ENCODE assay signal across 1 cellular context in genomic region chr12:27710592-27711311, GRCh38.
TF ChIP-seq lines count a peak whose summit lies in the region.

Gene MRPS35, plus strand, starts transcription at chr12:27710832. Its CDS starts 12 bp downstream, at chr12:27710844.

TF ChIP-seq in HepG2, 621 proteins besides CTCF, POLR2A, EP300 and RAD21 (continued from another document and continues in another):
- 0 out of 2 replicates have a peak, but pooled peaks have one; percentile 90 for TF ChIP-seq ZNF576 (CRISPR knock-in tag; IDR thresholded peaks at IDR 0.05)
- TF ChIP-seq ZBTB20 (CRISPR knock-in tag; IDR thresholded peaks at IDR 0.05; ENCODE audit: borderline replicate concordance, low read depth): no peak; the same call in 1 of the 2 replicates
- no peak for TF ChIP-seq SUZ12 (IDR thresholded peaks at IDR 0.05; ENCODE audit: low read depth, low read length)
- TF ChIP-seq KLF15 (CRISPR knock-in tag; IDR thresholded peaks at IDR 0.05; ENCODE audit: borderline replicate concordance): peak; percentile 93; the same call in 1 of the 2 replicates
- TF ChIP-seq SNRNP70 (IDR thresholded peaks at IDR 0.05; ENCODE audit: low read depth, low read length): no peak
- TF ChIP-seq ZNF552 (CRISPR knock-in tag; IDR thresholded peaks at IDR 0.05; ENCODE audit: borderline replicate concordance): peak; percentile 89
- no peak for TF ChIP-seq ZNF790 (CRISPR knock-in tag; IDR thresholded peaks at IDR 0.05; ENCODE audit: borderline replicate concordance)
- no peak for TF ChIP-seq ZUFSP (CRISPR knock-in tag; IDR thresholded peaks at IDR 0.05; ENCODE audit: borderline replicate concordance)
- no peak for TF ChIP-seq FOXP1 (IDR thresholded peaks at IDR 0.05)
- peak; percentile 35; the same call in 1 of the 2 replicates for TF ChIP-seq FOXP1 (CRISPR knock-in tag; IDR thresholded peaks at IDR 0.05)
- no peak; the same call in 1 of the 2 replicates for TF ChIP-seq GTF3A (CRISPR knock-in tag; conservative IDR thresholded peaks at IDR 0.05)
- peak; percentile 80 for TF ChIP-seq FOXJ3 (CRISPR knock-in tag; IDR thresholded peaks at IDR 0.05; ENCODE audit: borderline replicate concordance)
- TF ChIP-seq, protein P1, sequence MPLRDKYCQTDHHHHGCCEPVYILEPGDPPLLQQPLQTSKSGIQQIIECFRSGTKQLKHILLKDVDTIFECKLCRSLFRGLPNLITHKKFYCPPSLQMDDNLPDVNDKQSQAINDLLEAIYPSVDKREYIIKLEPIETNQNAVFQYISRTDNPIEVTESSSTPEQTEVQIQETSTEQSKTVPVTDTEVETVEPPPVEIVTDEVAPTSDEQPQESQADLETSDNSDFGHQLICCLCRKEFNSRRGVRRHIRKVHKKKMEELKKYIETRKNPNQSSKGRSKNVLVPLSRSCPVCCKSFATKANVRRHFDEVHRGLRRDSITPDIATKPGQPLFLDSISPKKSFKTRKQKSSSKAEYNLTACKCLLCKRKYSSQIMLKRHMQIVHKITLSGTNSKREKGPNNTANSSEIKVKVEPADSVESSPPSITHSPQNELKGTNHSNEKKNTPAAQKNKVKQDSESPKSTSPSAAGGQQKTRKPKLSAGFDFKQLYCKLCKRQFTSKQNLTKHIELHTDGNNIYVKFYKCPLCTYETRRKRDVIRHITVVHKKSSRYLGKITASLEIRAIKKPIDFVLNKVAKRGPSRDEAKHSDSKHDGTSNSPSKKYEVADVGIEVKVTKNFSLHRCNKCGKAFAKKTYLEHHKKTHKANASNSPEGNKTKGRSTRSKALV (CRISPR knock-in tag; IDR thresholded peaks at IDR 0.05): peak; percentile 70; the same call in 1 of the 2 replicates
- TF ChIP-seq, protein P2, sequence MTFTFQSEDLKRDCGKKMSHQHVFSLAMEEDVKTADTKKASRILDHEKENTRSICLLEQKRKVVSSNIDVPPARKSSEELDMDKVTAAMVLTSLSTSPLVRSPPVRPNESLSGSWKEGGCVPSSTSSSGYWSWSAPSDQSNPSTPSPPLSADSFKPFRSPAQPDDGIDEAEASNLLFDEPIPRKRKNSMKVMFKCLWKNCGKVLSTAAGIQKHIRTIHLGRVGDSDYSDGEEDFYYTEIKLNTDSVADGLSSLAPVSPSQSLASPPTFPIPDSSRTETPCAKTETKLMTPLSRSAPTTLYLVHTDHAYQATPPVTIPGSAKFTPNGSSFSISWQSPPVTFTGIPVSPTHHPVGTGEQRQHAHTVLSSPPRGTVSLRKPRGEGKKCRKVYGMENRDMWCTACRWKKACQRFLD (CRISPR knock-in tag; IDR thresholded peaks at IDR 0.05; ENCODE audit: borderline replicate concordance): peak; percentile 97
- TF ChIP-seq, protein P3, sequence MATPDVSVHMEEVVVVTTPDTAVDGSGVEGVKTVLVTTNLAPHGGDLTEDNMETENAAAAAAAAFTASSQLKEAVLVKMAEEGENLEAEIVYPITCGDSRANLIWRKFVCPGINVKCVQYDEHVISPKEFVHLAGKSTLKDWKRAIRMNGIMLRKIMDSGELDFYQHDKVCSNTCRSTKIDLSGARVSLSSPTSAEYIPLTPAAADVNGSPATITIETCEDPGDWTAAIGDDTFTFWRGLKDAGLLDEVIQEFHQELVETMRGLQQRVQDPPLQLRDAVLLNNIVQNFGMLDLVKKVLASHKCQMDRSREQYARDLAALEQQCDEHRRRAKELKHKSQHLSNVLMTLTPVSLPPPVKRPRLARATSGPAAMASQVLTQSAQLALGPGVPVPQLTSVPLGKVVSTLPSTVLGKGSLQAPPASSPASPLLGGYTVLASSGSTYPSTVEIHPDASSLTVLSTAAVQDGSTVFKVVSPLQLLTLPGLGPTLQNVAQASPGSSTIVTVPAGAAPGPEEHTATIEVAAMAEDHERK (CRISPR knock-in tag; IDR thresholded peaks at IDR 0.05; ENCODE audit: low read depth): peak; percentile 57
- no peak for TF ChIP-seq ZSCAN20 (CRISPR knock-in tag; IDR thresholded peaks at IDR 0.05; ENCODE audit: borderline replicate concordance)
- TF ChIP-seq, protein P4, sequence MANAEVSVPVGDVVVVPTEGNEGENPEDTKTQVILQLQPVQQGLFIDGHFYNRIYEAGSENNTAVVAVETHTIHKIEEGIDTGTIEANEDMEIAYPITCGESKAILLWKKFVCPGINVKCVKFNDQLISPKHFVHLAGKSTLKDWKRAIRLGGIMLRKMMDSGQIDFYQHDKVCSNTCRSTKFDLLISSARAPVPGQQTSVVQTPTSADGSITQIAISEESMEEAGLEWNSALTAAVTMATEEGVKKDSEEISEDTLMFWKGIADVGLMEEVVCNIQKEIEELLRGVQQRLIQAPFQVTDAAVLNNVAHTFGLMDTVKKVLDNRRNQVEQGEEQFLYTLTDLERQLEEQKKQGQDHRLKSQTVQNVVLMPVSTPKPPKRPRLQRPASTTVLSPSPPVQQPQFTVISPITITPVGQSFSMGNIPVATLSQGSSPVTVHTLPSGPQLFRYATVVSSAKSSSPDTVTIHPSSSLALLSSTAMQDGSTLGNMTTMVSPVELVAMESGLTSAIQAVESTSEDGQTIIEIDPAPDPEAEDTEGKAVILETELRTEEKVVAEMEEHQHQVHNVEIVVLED (CRISPR knock-in tag; IDR thresholded peaks at IDR 0.05; ENCODE audit: borderline replicate concordance): peak; percentile 74; the same call in 1 of the 2 replicates
- peak; percentile 89; the same call in 1 of the 2 replicates for TF ChIP-seq NFAT5 (CRISPR knock-in tag; IDR thresholded peaks at IDR 0.05)
- peak; percentile 89 for TF ChIP-seq POGK (CRISPR knock-in tag; conservative IDR thresholded peaks at IDR 0.05)
- TF ChIP-seq, protein P5, sequence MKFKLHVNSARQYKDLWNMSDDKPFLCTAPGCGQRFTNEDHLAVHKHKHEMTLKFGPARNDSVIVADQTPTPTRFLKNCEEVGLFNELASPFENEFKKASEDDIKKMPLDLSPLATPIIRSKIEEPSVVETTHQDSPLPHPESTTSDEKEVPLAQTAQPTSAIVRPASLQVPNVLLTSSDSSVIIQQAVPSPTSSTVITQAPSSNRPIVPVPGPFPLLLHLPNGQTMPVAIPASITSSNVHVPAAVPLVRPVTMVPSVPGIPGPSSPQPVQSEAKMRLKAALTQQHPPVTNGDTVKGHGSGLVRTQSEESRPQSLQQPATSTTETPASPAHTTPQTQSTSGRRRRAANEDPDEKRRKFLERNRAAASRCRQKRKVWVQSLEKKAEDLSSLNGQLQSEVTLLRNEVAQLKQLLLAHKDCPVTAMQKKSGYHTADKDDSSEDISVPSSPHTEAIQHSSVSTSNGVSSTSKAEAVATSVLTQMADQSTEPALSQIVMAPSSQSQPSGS (CRISPR knock-in tag; IDR thresholded peaks at IDR 0.05): peak; percentile 74
- TF ChIP-seq CREB1 (IDR thresholded peaks at IDR 0.05): no peak
- no peak for TF ChIP-seq CREB1 (CRISPR knock-in tag; IDR thresholded peaks at IDR 0.05)
- TF ChIP-seq YEATS4 (CRISPR knock-in tag; IDR thresholded peaks at IDR 0.05; ENCODE audit: borderline replicate concordance): peak; percentile 98
- TF ChIP-seq ZNF510 (CRISPR knock-in tag; IDR thresholded peaks at IDR 0.05; ENCODE audit: low read depth): no peak; the same call in 1 of the 2 replicates
- no peak for TF ChIP-seq TCF7L2 (IDR thresholded peaks at IDR 0.05; ENCODE audit: low read depth, low read length)
- no peak for TF ChIP-seq ZNF496 (CRISPR knock-in tag; IDR thresholded peaks at IDR 0.05; ENCODE audit: insufficient replicate concordance)
- peak; percentile 89 for TF ChIP-seq RBM39 (IDR thresholded peaks at IDR 0.05; ENCODE audit: low read depth, low read length, poor library complexity, severe bottlenecking)
- TF ChIP-seq ZNF660 (CRISPR knock-in tag; IDR thresholded peaks at IDR 0.05; ENCODE audit: borderline replicate concordance, low read depth): peak; percentile 42; the same call in 1 of the 2 replicates
- 0 out of 2 replicates have a peak, but pooled peaks have one; percentile 82 for TF ChIP-seq FOXO4 (CRISPR knock-in tag; conservative IDR thresholded peaks at IDR 0.05)
- TF ChIP-seq PITX1 (CRISPR knock-in tag; IDR thresholded peaks at IDR 0.05): no peak
- TF ChIP-seq RBM22 (optimal IDR thresholded peaks at IDR 0.05; ENCODE audit: low read length): no peak
- TF ChIP-seq, protein P6, sequence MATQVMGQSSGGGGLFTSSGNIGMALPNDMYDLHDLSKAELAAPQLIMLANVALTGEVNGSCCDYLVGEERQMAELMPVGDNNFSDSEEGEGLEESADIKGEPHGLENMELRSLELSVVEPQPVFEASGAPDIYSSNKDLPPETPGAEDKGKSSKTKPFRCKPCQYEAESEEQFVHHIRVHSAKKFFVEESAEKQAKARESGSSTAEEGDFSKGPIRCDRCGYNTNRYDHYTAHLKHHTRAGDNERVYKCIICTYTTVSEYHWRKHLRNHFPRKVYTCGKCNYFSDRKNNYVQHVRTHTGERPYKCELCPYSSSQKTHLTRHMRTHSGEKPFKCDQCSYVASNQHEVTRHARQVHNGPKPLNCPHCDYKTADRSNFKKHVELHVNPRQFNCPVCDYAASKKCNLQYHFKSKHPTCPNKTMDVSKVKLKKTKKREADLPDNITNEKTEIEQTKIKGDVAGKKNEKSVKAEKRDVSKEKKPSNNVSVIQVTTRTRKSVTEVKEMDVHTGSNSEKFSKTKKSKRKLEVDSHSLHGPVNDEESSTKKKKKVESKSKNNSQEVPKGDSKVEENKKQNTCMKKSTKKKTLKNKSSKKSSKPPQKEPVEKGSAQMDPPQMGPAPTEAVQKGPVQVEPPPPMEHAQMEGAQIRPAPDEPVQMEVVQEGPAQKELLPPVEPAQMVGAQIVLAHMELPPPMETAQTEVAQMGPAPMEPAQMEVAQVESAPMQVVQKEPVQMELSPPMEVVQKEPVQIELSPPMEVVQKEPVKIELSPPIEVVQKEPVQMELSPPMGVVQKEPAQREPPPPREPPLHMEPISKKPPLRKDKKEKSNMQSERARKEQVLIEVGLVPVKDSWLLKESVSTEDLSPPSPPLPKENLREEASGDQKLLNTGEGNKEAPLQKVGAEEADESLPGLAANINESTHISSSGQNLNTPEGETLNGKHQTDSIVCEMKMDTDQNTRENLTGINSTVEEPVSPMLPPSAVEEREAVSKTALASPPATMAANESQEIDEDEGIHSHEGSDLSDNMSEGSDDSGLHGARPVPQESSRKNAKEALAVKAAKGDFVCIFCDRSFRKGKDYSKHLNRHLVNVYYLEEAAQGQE (IDR thresholded peaks at IDR 0.05; ENCODE audit: borderline replicate concordance in 1 of 2, low read depth in 1 of 2, low read length in 2 of 2): peak in 1 of 2 experiments; percentile 71; a peak in 1 of 4 replicates
